ENCODE assay signal across 27 cellular contexts in the genomic region with DNA sequence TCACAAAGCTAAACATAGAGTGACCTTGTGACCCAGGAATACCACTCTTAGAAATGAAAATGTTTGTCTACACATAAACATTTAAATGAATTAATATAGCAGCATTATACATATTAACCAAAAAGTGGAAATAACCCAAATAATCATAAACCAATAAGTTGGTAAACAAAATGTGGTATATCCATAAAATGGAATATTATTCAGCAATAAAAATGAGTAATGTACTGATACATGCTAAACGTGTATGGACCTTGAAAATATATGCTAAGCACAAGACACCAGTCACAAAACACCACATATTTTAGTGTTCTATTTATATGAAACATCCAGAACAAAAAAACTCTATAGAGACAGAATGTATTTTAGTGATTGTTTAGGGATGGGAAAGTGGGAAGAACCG.
"Had no signal": no experiment of that assay in that cellular context is flagged by ENCODE, and none has a peak within 500 bp of the region (broad histone marks: within the 10 kb centered on the region; RNA-seq: fewer than 3 reads in every experiment).

No MANE protein-coding gene starts in this region.

- H3K4me1 ChIP-seq: suprapubic skin, testis, thyroid gland, tibial artery, tibial nerve, transverse colon, upper lobe of left lung, upper lobe of right lung, uterus, vagina had no signal

- H3K9me3 ChIP-seq: stomach, suprapubic skin, testis, thoracic aorta, thyroid gland, tibial artery, tibial nerve, transverse colon, upper lobe of left lung, upper lobe of right lung, uterus, vagina had no signal

- H3K36me3 ChIP-seq: stomach, suprapubic skin, thoracic aorta, thyroid gland, tibial artery, tibial nerve, transverse colon, upper lobe of left lung, upper lobe of right lung, uterus, vagina had no signal

- H3K4me3 ChIP-seq: stomach, suprapubic skin, testis, thoracic aorta, thyroid gland, tibial artery, tibial nerve, transverse colon, upper lobe of left lung, upper lobe of right lung, uterus, vagina had no signal

- H3K27me3 ChIP-seq: stomach, suprapubic skin, testis, thyroid gland, tibial artery, tibial nerve, transverse colon, upper lobe of left lung, upper lobe of right lung, uterus, vagina had no signal

- DNase-seq: stimulated activated CD4-positive, alpha-beta T cell treated with anti-CD3 and anti-CD28 coated beads, Interleukin-2, amount 100 ng/mL, for 48 hours; stimulated activated CD4-positive, alpha-beta T cell treated with anti-CD3 and anti-CD28 coated beads, Interleukin-4, amount 100 ng/mL, for 1 hour; stimulated activated CD4-positive, alpha-beta T cell treated with anti-CD3 and anti-CD28 coated beads, Interleukin-4, amount 100 ng/mL, for 24 hours; stimulated activated CD4-positive, alpha-beta T cell treated with anti-CD3 and anti-CD28 coated beads, Interleukin-4, amount 100 ng/mL, for 4 hours; stimulated activated CD8-positive, alpha-beta memory T cell treated with anti-CD3 and anti-CD28 coated beads, Interleukin-4, amount 100 ng/mL, for 48 hours; stimulated activated naive B cell treated with anti-CD40 and anti-IgM and Interleukin-4, amounts not matched to agents 10 μg/mL and 1 μg/mL and 100 μg/mL, for 72 hours; stimulated activated naive CD4-positive, alpha-beta T cell; stimulated activated naive CD4-positive, alpha-beta T cell treated with Interleukin-2 at 50 U/mL for 16 hours; stimulated activated naive CD8-positive, alpha-beta T cell treated with anti-CD3 and anti-CD28 coated beads, Interleukin-15, amount 100 ng/mL, for 72 hours; stimulated activated naive CD8-positive, alpha-beta T cell treated with anti-CD3 and anti-CD28 coated beads, Interleukin-15, Interleukin-2, amounts not matched to agents 100 U/mL and 50 U/mL, for 24 hours; stomach; substantia nigra; testis; thyroid gland; tibial artery; transverse colon; trophoblast cell; upper lobe of left lung; upper lobe of right lung; uterus had no signal

- FAIRE-seq: urothelium cell line had no signal

- H3K27ac ChIP-seq: stomach, suprapubic skin, testis, thoracic aorta, thyroid gland, tibial artery, tibial nerve, transverse colon, upper lobe of left lung, upper lobe of right lung, uterus, vagina had no signal

- ATAC-seq: stimulated activated effector memory CD8-positive, alpha-beta T cell treated with anti-CD3 and anti-CD28 coated beads, Interleukin-12 subunit alpha, Interleukin-12 subunit beta, amount 100 ng/mL, for 72 hours; stimulated activated memory B cell treated with anti-CD40 and anti-IgM and Interleukin-4, amounts not matched to agents 10 μg/mL and 1 μg/mL and 100 μg/mL, for 72 hours; stimulated activated naive B cell treated with anti-CD40 and anti-IgM and Interleukin-4, amounts not matched to agents 10 μg/mL and 1 μg/mL and 100 μg/mL, for 72 hours; stimulated activated naive CD8-positive, alpha-beta T cell treated with anti-CD3 and anti-CD28 coated beads, Interleukin-15, amount 100 ng/mL, for 72 hours; stimulated activated naive CD8-positive, alpha-beta T cell treated with anti-CD3 and anti-CD28 coated beads, Interleukin-15, Interleukin-2, amounts not matched to agents 100 U/mL and 50 U/mL, for 24 hours; upper lobe of right lung had no signal
